13 cellular contexts compared by ENCODE assay signal in the genomic region with DNA sequence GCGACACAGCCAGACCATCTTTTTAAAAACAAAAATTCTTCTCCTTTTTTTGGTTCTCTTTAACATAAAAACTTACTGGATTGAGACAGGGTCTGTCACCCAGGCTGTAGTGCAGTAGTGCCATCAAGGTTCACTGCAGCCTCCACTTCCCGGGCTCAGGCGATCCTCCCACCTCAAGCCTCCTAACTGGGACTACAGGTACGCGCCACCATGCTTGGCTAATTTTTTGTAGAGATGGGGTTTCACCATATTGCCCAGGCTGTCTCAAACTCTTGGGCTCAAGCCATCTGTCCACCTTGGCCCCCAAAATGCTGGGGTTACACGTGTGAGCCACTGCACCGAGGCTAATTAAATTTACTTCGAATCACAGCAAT. TPM values are rescaled to one million over a fixed set of nuclear protein-coding genes. Genes with fewer than 3 reads are reported as not detected.
DNase-seq lines count a peak whose midpoint lies in the region; ATAC-seq, FAIRE-seq and TF ChIP-seq lines count a peak whose summit lies in the region.
"Had no signal": no experiment of that assay in that cellular context is flagged by ENCODE, and none has a peak within 500 bp of the region (broad histone marks: within the 10 kb centered on the region; RNA-seq: fewer than 3 reads in every experiment).

No MANE protein-coding gene starts in this region.

- TF ChIP-seq POLR2A in HCT116 (IDR thresholded peaks at IDR 0.05; ENCODE audit: borderline replicate concordance, extremely low read depth, insufficient read depth, insufficient read length) (no peak), GM12878 (IDR thresholded peaks at IDR 0.05; ENCODE audit: low read depth, low read length) (peak; percentile 60; the same call in 1 of the 2 replicates), spleen (IDR thresholded peaks at IDR 0.05) (no peak), gastrocnemius medialis (IDR thresholded peaks at IDR 0.05) (no peak)

- no peak for TF ChIP-seq EP300 in GM12878 (IDR thresholded peaks at IDR 0.05; ENCODE audit: borderline replicate concordance in 1 of 2, control insufficient read depth in 1 of 2, low read depth in 2 of 2, low read length in 2 of 2)

- DNase-seq in CD8-positive, alpha-beta T cell, result no peak
- DNase-seq in HCT116 (ENCODE audit: low read depth, low spot score), result no peak
- no peak for DNase-seq in GM12878 (ENCODE audit: low read depth, low spot score)
- DNase-seq in naive B cell, result no peak
- no peak for DNase-seq in ureter (ENCODE audit: low spot score)
- no peak for DNase-seq in spleen
- no peak for DNase-seq in gastrocnemius medialis
- DNase-seq: cortex of kidney; foreskin keratinocyte; kidney glomerular epithelial cell; pancreas; SHP77; stimulated activated CD4-positive, alpha-beta T cell treated with anti-CD3 and anti-CD28 coated beads, Interleukin-2, amount 100 ng/mL, for 24 hours had no signal

- RAD21 ChIA-PET in HCT116 (lab: Charles Lee; ENCODE audit: low non-redundant PET in 1 of 2, low total read pairs in 2 of 2, uncharacterized antibody in 2 of 2, unreplicated experiment in 2 of 2), result no interaction called here
- RAD21 ChIA-PET in GM12878 (lab: Charles Lee; ENCODE audit: unreplicated experiment), result no interaction called here

- no peak overlapping the region for H3K4me3 Mint-ChIP-seq in CD8-positive, alpha-beta T cell
- H3K4me3 Mint-ChIP-seq in naive B cell, result no peak overlapping the region

- no peaks in the 10 kb centered on the region for H3K9me3 ChIP-seq in CD8-positive, alpha-beta T cell (ENCODE audit: low read length)
- H3K9me3 ChIP-seq in HCT116 (ENCODE audit: control insufficient read depth in 1 of 2, insufficient read depth in 1 of 2, low read depth in 1 of 2, low read length in 2 of 2) (no peaks in the 10 kb centered on the region), GM12878 (replicated peaks; ENCODE audit: control insufficient read depth, insufficient read depth, low read length) (no peaks in the 10 kb centered on the region), spleen (no peaks in the 10 kb centered on the region), gastrocnemius medialis (no peaks in the 10 kb centered on the region)
- H3K9me3 ChIP-seq: pancreas had no signal

- CTCF ChIA-PET in CD8-positive, alpha-beta T cell (lab: Charles Lee), result no interaction called here
- CTCF ChIA-PET in HCT116 (lab: Charles Lee) (no interaction called here), GM12878 (lab: Yijun Ruan, JAX) (interaction anchor here (1.2 kb wide), 1 partner anchor 12 kb away, joined by 5 read pairs; no protein-coding TSS in a partner anchor)

- FAIRE-seq in GM12878 (lab: Jason Lieb, UNC), result no peak
- FAIRE-seq: pancreas had no signal

- intact Hi-C loops in CD8-positive, alpha-beta T cell (cut with DNase I, micrococcal nuclease), result no loop called here
- intact Hi-C loops in HCT116 (cut with micrococcal nuclease) (no loop called here), GM12878 (cut with micrococcal nuclease; ENCODE audit: unreplicated experiment) (no loop called here), spleen (cut with DNase I; ENCODE audit: low total_unique reads) (no loop called here), gastrocnemius medialis (cut with DNase I; ENCODE audit: low total_unique reads) (no loop called here)

- no peaks in the 10 kb centered on the region for H3K27me3 Mint-ChIP-seq in CD8-positive, alpha-beta T cell (ENCODE audit: low read depth)
- H3K27me3 Mint-ChIP-seq in naive B cell, result no peaks in the 10 kb centered on the region

- no peaks in the 10 kb centered on the region for H3K9me3 Mint-ChIP-seq in CD8-positive, alpha-beta T cell
- no peaks in the 10 kb centered on the region for H3K9me3 Mint-ChIP-seq in naive B cell

- in situ Hi-C loops in GM12878 (cut with MboI) (no loop called here), gastrocnemius medialis (cut with MboI; ENCODE audit: low sequenced_read_pairs in 4 of 4) (no loop called here)

- peak; percentile 17 for ATAC-seq in CD8-positive, alpha-beta T cell
- ATAC-seq in HCT116 (peak; percentile 30), GM12878 (no peak; the same call in none of the 3 replicates), naive B cell (ENCODE audit: low read depth in 2 of 2) (peak in 1 of 2 donors; percentile 30), gastrocnemius medialis (no peak)
- ATAC-seq: foreskin keratinocyte had no signal

- H3K4me2 ChIP-seq in HCT116 (ENCODE audit: low read length) (no peak overlapping the region), GM12878 (ENCODE audit: control insufficient read depth, insufficient read depth) (no peak overlapping the region)

- SMC1A ChIA-PET in GM12878 (lab: Charles Lee; ENCODE audit: uncharacterized antibody, unreplicated experiment), result interaction anchor here (1.0 kb wide), 1 partner anchor 8 kb away, joined by 3 read pairs; no protein-coding TSS in a partner anchor

- peaks cover 47% of the 10 kb centered on the region for H3K36me3 Mint-ChIP-seq in CD8-positive, alpha-beta T cell
- peaks cover 9 to 20% of the 10 kb centered on the region in 2 donors for H3K36me3 Mint-ChIP-seq in naive B cell

- H3K9ac ChIP-seq in HCT116 (ENCODE audit: low read length) (no peak overlapping the region), GM12878 (ENCODE audit: control insufficient read depth, insufficient read depth, low read length) (no peak overlapping the region)

- H3K27me3 ChIP-seq in CD8-positive, alpha-beta T cell (ENCODE audit: insufficient read depth, low read length), result no peaks in the 10 kb centered on the region
- no peaks in the 10 kb centered on the region for H3K27me3 ChIP-seq in HCT116 (ENCODE audit: insufficient read depth, low read length)
- H3K27me3 ChIP-seq in GM12878 (replicated peaks in 1 of 2; ENCODE audit: control insufficient read depth in 2 of 2, insufficient read depth in 2 of 2, low read length in 1 of 2), result no peaks in the 10 kb centered on the region
- H3K27me3 ChIP-seq in spleen (replicated peaks in 1 of 7), result no peaks in the 10 kb centered on the region
- no peaks in the 10 kb centered on the region for H3K27me3 ChIP-seq in gastrocnemius medialis
- H3K27me3 ChIP-seq: foreskin keratinocyte, pancreas had no signal

- WGBS in GM12878 (ENCODE audit: insufficient coverage, insufficient replicate concordance, low lambda C conversion rate, missing lambda C conversion rate), result 98% methylated on average over 8 of the region's 8 CpGs
- 89 to 97% (median 92%) methylated on average over 8 of the region's 8 CpGs for WGBS in spleen, 5 donors

- H3K36me3 ChIP-seq in CD8-positive, alpha-beta T cell (ENCODE audit: insufficient read depth, low read length), result peaks cover 28% of the 10 kb centered on the region
- H3K36me3 ChIP-seq in HCT116 (ENCODE audit: control insufficient read depth in 1 of 2, insufficient read depth in 2 of 2, low read length in 2 of 2), result peaks cover 26 to 33% of the 10 kb centered on the region in 2 experiments
- H3K36me3 ChIP-seq in GM12878 (ENCODE audit: control insufficient read depth in 2 of 2, insufficient read depth in 2 of 2, low read length in 1 of 2), result peaks cover 0 to 25% of the 10 kb centered on the region in 2 experiments; a peak in 3 of 4 replicates
- peaks cover 0 to 58% (median 54%) of the 10 kb centered on the region in 6 donors for H3K36me3 ChIP-seq in spleen
- peaks cover 0 to 51% of the 10 kb centered on the region in 2 donors for H3K36me3 ChIP-seq in gastrocnemius medialis

- BruUV-seq in HCT116 (replicated peaks; lab: Mats Ljungman, UMichigan) (no TSS peak), GM12878 (replicated peaks; lab: Mats Ljungman, UMichigan) (no TSS peak)

- TF ChIP-seq RAD21 in HCT116 (IDR thresholded peaks at IDR 0.05; ENCODE audit: low read depth) (no peak), GM12878 (IDR thresholded peaks at IDR 0.05; ENCODE audit: insufficient read depth, low read depth, low read length) (no peak)

- H3K27ac Mint-ChIP-seq in CD8-positive, alpha-beta T cell, result peak overlapping the region; percentile 49
- peak overlapping the region in 4 of 6 donors; percentile 73 to 88 (median 84) for H3K27ac Mint-ChIP-seq in naive B cell

- no peak overlapping the region for H3K4me3 ChIP-seq in CD8-positive, alpha-beta T cell (ENCODE audit: low read depth, low read length)
- H3K4me3 ChIP-seq in HCT116 (replicated peaks in 1 of 2; ENCODE audit: low read depth in 1 of 2, low read length in 2 of 2), result no peak overlapping the region
- no peak overlapping the region for H3K4me3 ChIP-seq in GM12878
- no peak overlapping the region for H3K4me3 ChIP-seq in spleen
- H3K4me3 ChIP-seq in gastrocnemius medialis, result no peak overlapping the region
- H3K4me3 ChIP-seq: pancreas had no signal

- TF ChIP-seq CTCF in CD8-positive, alpha-beta T cell (IDR thresholded peaks at IDR 0.05), result no peak
- TF ChIP-seq CTCF in HCT116 (IDR thresholded peaks at IDR 0.05 in 2 of 3, conservative IDR thresholded peaks at IDR 0.05 in 1 of 3; ENCODE audit: borderline replicate concordance in 1 of 3, insufficient read depth in 1 of 3, low read depth in 2 of 3, low read length in 2 of 3) (no peak), GM12878 (IDR thresholded peaks at IDR 0.05 in 2 of 3, conservative IDR thresholded peaks at IDR 0.05 in 1 of 3; ENCODE audit: control insufficient read depth in 2 of 3, extremely low read depth in 1 of 3, insufficient read depth in 1 of 3, low read depth in 3 of 3, low read length in 3 of 3) (no peak), spleen (IDR thresholded peaks at IDR 0.05 in 8 of 11, conservative IDR thresholded peaks at IDR 0.05 in 3 of 11) (no peak), gastrocnemius medialis (IDR thresholded peaks at IDR 0.05 in 4 of 5, conservative IDR thresholded peaks at IDR 0.05 in 1 of 5) (no peak)

- peaks cover 18% of the 10 kb centered on the region for H3K4me1 Mint-ChIP-seq in CD8-positive, alpha-beta T cell (ENCODE audit: low read depth)
- peaks cover 5 to 10% (median 7%) of the 10 kb centered on the region in 3 donors for H3K4me1 Mint-ChIP-seq in naive B cell

- H2AFZ ChIP-seq in HCT116 (ENCODE audit: low read depth, low read length, poor library complexity, severe bottlenecking) (no peak overlapping the region), GM12878 (ENCODE audit: control insufficient read depth, low read depth, low read length) (no peak overlapping the region)

- peaks cover 19% of the 10 kb centered on the region for H3K79me2 ChIP-seq in HCT116 (ENCODE audit: insufficient read depth, low read length)
- no peaks in the 10 kb centered on the region for H3K79me2 ChIP-seq in GM12878 (ENCODE audit: control insufficient read depth, insufficient read depth, low read length)

- POLR2A ChIA-PET in CD8-positive, alpha-beta T cell (lab: Charles Lee), result interaction anchor here (3.3 kb wide), 1 partner anchor 14 kb away, joined by 14 read pairs; a partner anchor contains a TSS
- POLR2A ChIA-PET in HCT116 (lab: Charles Lee) (no interaction called here), GM12878 (lab: Charles Lee) (interaction anchor here (0.9 to 1.2 kb wide), 2 partner anchors 11 to 14 kb away, joined by 4 to 5 read pairs; a partner anchor contains a TSS)

- H3K9me2 ChIP-seq in HCT116 (ENCODE audit: insufficient read depth), result no peaks in the 10 kb centered on the region

- peaks cover 26% of the 10 kb centered on the region; the same call in 1 of the 2 replicates for H4K20me1 ChIP-seq in HCT116 (ENCODE audit: insufficient read depth)
- H4K20me1 ChIP-seq in GM12878 (ENCODE audit: control insufficient read depth, insufficient read depth), result no peaks in the 10 kb centered on the region; the same call in 1 of the 2 replicates

- no peaks in the 10 kb centered on the region for H3K4me1 ChIP-seq in CD8-positive, alpha-beta T cell (ENCODE audit: insufficient read depth, low read length)
- peaks cover 5 to 6% of the 10 kb centered on the region in 2 experiments; a peak in 3 of 4 replicates for H3K4me1 ChIP-seq in HCT116 (ENCODE audit: control insufficient read depth in 1 of 2, insufficient read depth in 2 of 2, low read length in 2 of 2)
- H3K4me1 ChIP-seq in GM12878 (ENCODE audit: control insufficient read depth, insufficient read depth, low read length), result no peaks in the 10 kb centered on the region
- H3K4me1 ChIP-seq in spleen, result peaks cover 0 to 17% (median 8%) of the 10 kb centered on the region in 6 donors
- H3K4me1 ChIP-seq in gastrocnemius medialis, result peaks cover 0 to 4% of the 10 kb centered on the region in 2 donors
- H3K4me1 ChIP-seq: foreskin keratinocyte, pancreas had no signal

- no peak overlapping the region for H3K27ac ChIP-seq in CD8-positive, alpha-beta T cell (ENCODE audit: low read depth, low read length)
- H3K27ac ChIP-seq in HCT116 (ENCODE audit: low read depth, low read length) (no peak overlapping the region), GM12878 (ENCODE audit: control insufficient read depth, insufficient read depth) (no peak overlapping the region), spleen (no peak overlapping the region), gastrocnemius medialis (no peak overlapping the region)
- H3K27ac ChIP-seq: foreskin keratinocyte, pancreas had no signal

RNA-seq across cellular contexts. Expression of a gene that starts 13.8 kb away (rescaled TPM):
- 100 to 1,000 TPM; 668 to 674 TPM for total RNA-seq in CD8-positive, alpha-beta T cell
- total RNA-seq in HCT116 (2021; ENCODE audit: unreplicated experiment) (624 TPM), GM12878 (2014; rRNA removed) (664 and 711 TPM in 2 replicates), GM12878 (2014; rRNA removed; fragmentation: Illumina TruSeq; extraction: Trizol) (640 and 686 TPM in 2 replicates), GM12878 (2021) (605 and 619 TPM in 2 replicates), ureter (600 TPM), spleen (100 to 1,000 TPM; 464 to 543 (median 486) TPM), gastrocnemius medialis (100 to 1,000 TPM; 313 to 390 (median 349) TPM)
- 345 and 465 TPM in 2 replicates for polyA plus RNA-seq in HCT116 (2012)
- total RNA-seq in GM12878 (2013; cell fraction: nucleolus; rRNA removed), result 352 and 386 TPM in 2 replicates
- polyA plus RNA-seq in GM12878 (2011; ENCODE audit: low read depth), result 245 TPM
- polyA plus RNA-seq in GM12878 (2011; rRNA removed) (695 and 757 TPM in 2 replicates), GM12878 (2014; fragmentation: Illumina TruSeq; extraction: Trizol) (970 and 993 TPM in 2 replicates), GM12878 (2014; fragmentation: Nextera tagmentation; extraction: Ambion mirVana) (100 to 1,000 TPM; 235 to 307 TPM), GM12878 (2014; rRNA removed) (793 and 882 TPM in 2 replicates), GM12878 (2016; fragmentation: Nextera tagmentation; extraction: Ambion mirVana) (100 to 1,000 TPM; 558 to 640 TPM), naive B cell (ENCODE audit: low read depth in 6 of 6) (1,000 to 10,000 TPM in 4 of 6 donors, 100 to 1,000 TPM in 2; 981 to 1,356 (median 1,024) TPM), spleen (100 to 1,000 TPM; 245 to 313 (median 308) TPM)
- polyA plus RNA-seq in GM12878 (2011; cell fraction: cytosol; rRNA removed), result 501 and 525 TPM in 2 replicates
- polyA plus RNA-seq in GM12878 (2011; cell fraction: nucleus; rRNA removed), result 615 and 749 TPM in 2 replicates
- 411 and 414 TPM in 2 replicates for polyA plus RNA-seq in GM12878 (2012)
- polyA minus RNA-seq in GM12878 (2011; rRNA and poly(A)+ RNA removed), result 551 and 631 TPM in 2 replicates
- 264 and 321 TPM in 2 replicates for polyA minus RNA-seq in GM12878 (2011; cell fraction: cytosol; rRNA and poly(A)+ RNA removed)
- polyA minus RNA-seq in GM12878 (2011; cell fraction: nucleus; rRNA and poly(A)+ RNA removed), result 507 and 785 TPM in 2 replicates

RNA-seq across cellular contexts. Expression of a gene that starts 14.4 kb away (rescaled TPM):
- total RNA-seq in CD8-positive, alpha-beta T cell, result 1 to 10 TPM in 1 of 2 experiments, under 1 TPM in 1; 0.35 to 1.1 TPM
- total RNA-seq in HCT116 (2021; ENCODE audit: unreplicated experiment) (26.8 TPM), GM12878 (2014; rRNA removed) (5.8 and 7.0 TPM in 2 replicates), GM12878 (2014; rRNA removed; fragmentation: Illumina TruSeq; extraction: Trizol) (22.5 and 22.9 TPM in 2 replicates), GM12878 (2021) (18.0 and 19.4 TPM in 2 replicates), ureter (12.1 TPM), spleen (10 to 100 TPM; 10.8 to 19.5 (median 14.5) TPM), gastrocnemius medialis (1 to 10 TPM; 2.8 to 3.9 (median 3.6) TPM)
- 5.7 and 8.4 TPM in 2 replicates for polyA plus RNA-seq in HCT116 (2012)
- 10.0 and 11.8 TPM in 2 replicates for total RNA-seq in GM12878 (2013; cell fraction: nucleolus; rRNA removed)
- 2.4 TPM for polyA plus RNA-seq in GM12878 (2011; ENCODE audit: low read depth)
- polyA plus RNA-seq in GM12878 (2011; rRNA removed) (3.6 and 4.9 TPM in 2 replicates), GM12878 (2014; fragmentation: Illumina TruSeq; extraction: Trizol) (27.4 and 32.6 TPM in 2 replicates), GM12878 (2014; fragmentation: Nextera tagmentation; extraction: Ambion mirVana) (10 to 100 TPM; 12.0 to 12.8 TPM), GM12878 (2014; rRNA removed) (7.8 and 8.5 TPM in 2 replicates), GM12878 (2016; fragmentation: Nextera tagmentation; extraction: Ambion mirVana) (10 to 100 TPM; 28.4 to 34.1 TPM), naive B cell (ENCODE audit: low read depth in 6 of 6) (10 to 100 TPM in 3 of 6 donors, 1 to 10 TPM in 3; 8.0 to 13.0 (median 10.0) TPM), spleen (1 to 10 TPM; 4.2 to 6.9 (median 5.1) TPM)
- 1.7 and 2.8 TPM in 2 replicates for polyA plus RNA-seq in GM12878 (2011; cell fraction: cytosol; rRNA removed)
- 2.1 and 3.6 TPM in 2 replicates for polyA plus RNA-seq in GM12878 (2011; cell fraction: nucleus; rRNA removed)
- polyA plus RNA-seq in GM12878 (2012), result 5.1 and 8.7 TPM in 2 replicates
- 4.3 and 8.5 TPM in 2 replicates for polyA minus RNA-seq in GM12878 (2011; rRNA and poly(A)+ RNA removed)
- polyA minus RNA-seq in GM12878 (2011; cell fraction: cytosol; rRNA and poly(A)+ RNA removed), result 5.8 and 6.0 TPM in 2 replicates
- polyA minus RNA-seq in GM12878 (2011; cell fraction: nucleus; rRNA and poly(A)+ RNA removed), result 1.3 and 2.2 TPM in 2 replicates

RNA-seq across cellular contexts. Expression of a gene that starts 45.0 kb away (rescaled TPM):
- total RNA-seq in CD8-positive, alpha-beta T cell, result 1 to 10 TPM; 2.9 to 3.8 TPM
- 4.3 TPM for total RNA-seq in HCT116 (2021; ENCODE audit: unreplicated experiment)
- 0.79 and 0.91 TPM in 2 replicates for polyA plus RNA-seq in HCT116 (2012)
- 15.8 and 16.4 TPM in 2 replicates for total RNA-seq in GM12878 (2013; cell fraction: nucleolus; rRNA removed)
- 0.96 and 1.3 TPM in 2 replicates for total RNA-seq in GM12878 (2014; rRNA removed)
- 2.8 and 3.3 TPM in 2 replicates for total RNA-seq in GM12878 (2014; rRNA removed; fragmentation: Illumina TruSeq; extraction: Trizol)
- 1.4 and 2.2 TPM in 2 replicates for total RNA-seq in GM12878 (2021)
- 0.93 TPM for polyA plus RNA-seq in GM12878 (2011; ENCODE audit: low read depth)
- 1.1 and 2.8 TPM in 2 replicates for polyA plus RNA-seq in GM12878 (2011; rRNA removed)
- 0.39 and 0.50 TPM in 2 replicates for polyA plus RNA-seq in GM12878 (2011; cell fraction: cytosol; rRNA removed)
- polyA plus RNA-seq in GM12878 (2011; cell fraction: nucleus; rRNA removed), result 1.6 and 2.1 TPM in 2 replicates
- polyA plus RNA-seq in GM12878 (2012), result 0.68 and 1.3 TPM in 2 replicates
- polyA plus RNA-seq in GM12878 (2014; fragmentation: Illumina TruSeq; extraction: Trizol), result 1.6 and 2.0 TPM in 2 replicates
- polyA plus RNA-seq in GM12878 (2014; fragmentation: Nextera tagmentation; extraction: Ambion mirVana), result under 1 TPM; 0.64 to 0.92 TPM
- polyA plus RNA-seq in GM12878 (2014; rRNA removed), result 0.72 and 0.96 TPM in 2 replicates
- 1 to 10 TPM; 1.6 to 1.7 TPM for polyA plus RNA-seq in GM12878 (2016; fragmentation: Nextera tagmentation; extraction: Ambion mirVana)
- 1.8 and 2.6 TPM in 2 replicates for polyA minus RNA-seq in GM12878 (2011; rRNA and poly(A)+ RNA removed)
- polyA minus RNA-seq in GM12878 (2011; cell fraction: cytosol; rRNA and poly(A)+ RNA removed), result 0.73 and 0.80 TPM in 2 replicates
- 1.6 and 3.0 TPM in 2 replicates for polyA minus RNA-seq in GM12878 (2011; cell fraction: nucleus; rRNA and poly(A)+ RNA removed)
- 1 to 10 TPM; 2.0 to 4.8 (median 3.5) TPM for polyA plus RNA-seq in naive B cell (ENCODE audit: low read depth in 6 of 6)
- 10.7 TPM for total RNA-seq in ureter
- 10 to 100 TPM in 1 of 7 donors, 1 to 10 TPM in 6; 5.1 to 11.3 (median 7.7) TPM for total RNA-seq in spleen
- polyA plus RNA-seq in spleen, result 1 to 10 TPM in 1 of 3 donors, under 1 TPM in 2; 0.83 to 1.2 (median 0.83) TPM
- 1 to 10 TPM; 1.7 to 4.1 (median 2.2) TPM for total RNA-seq in gastrocnemius medialis

Comparison
In these comparisons a context has a peak if more than half of its experiments do, and no peak if none do; other contexts are left out.
1. ATAC-seq: peak in CD8-positive, alpha-beta T cell (single experiment) and HCT116 (single experiment); none in GM12878 (single experiment) and gastrocnemius medialis (0 of 2).